Comparison of ENCODE assay signal across 30 cellular contexts in the genomic region with DNA sequence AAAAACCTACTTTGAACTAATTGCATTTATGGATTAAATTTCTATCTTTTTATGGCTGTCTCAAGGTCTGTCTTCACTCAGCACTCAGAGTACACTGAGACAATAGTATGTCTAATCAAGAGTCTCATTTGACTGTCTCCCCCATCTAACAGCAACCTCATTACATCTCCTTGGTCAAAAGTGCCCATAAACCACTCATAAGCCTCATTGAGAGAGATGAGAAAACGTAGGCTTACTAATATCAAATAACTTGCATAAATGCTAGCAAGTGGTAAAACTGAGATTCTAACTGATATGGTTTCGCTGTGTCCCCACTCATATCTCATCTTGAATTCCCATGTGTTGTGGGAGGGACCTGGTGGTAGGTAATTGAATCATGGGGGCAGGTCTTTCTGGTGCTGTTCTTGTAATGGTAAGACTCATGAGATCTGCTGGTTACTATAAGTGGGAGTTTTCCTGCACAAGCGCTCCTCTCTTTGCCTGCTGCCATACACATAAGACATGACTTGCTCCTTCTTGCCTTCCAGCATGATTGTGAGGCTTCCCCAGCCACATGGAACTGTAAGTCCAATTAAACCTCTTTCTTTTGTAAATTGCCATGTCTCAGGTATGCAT.
"Had no signal": no experiment of that assay in that cellular context is flagged by ENCODE, and none has a peak within 500 bp of the region (broad histone marks: within the 10 kb centered on the region; RNA-seq: fewer than 3 reads in every experiment).

No MANE protein-coding gene starts in this region.

- H3K27me3 ChIP-seq: ascending aorta, cardiac muscle cell, MG63 had no signal

- H3K27ac ChIP-seq: ascending aorta, cardiac muscle cell, SK-N-MC had no signal

- H3K4me3 Mint-ChIP-seq: activated CD8-positive, alpha-beta T cell treated with anti-CD3 and anti-CD28 coated beads for 36 hours; activated naive CD4-positive, alpha-beta T cell treated with anti-CD3 and anti-CD28 coated beads, Interleukin-2, amount 10 ng/mL, durations not matched to agents 7 days and 5 days; activated naive CD8-positive, alpha-beta T cell; activated T-helper 1 cell treated with anti-CD3 and anti-CD28 coated beads, Interleukin-12 subunit alpha, Interleukin-12 subunit beta, Interleukin-2, Interleukin-4 antibody, amounts not matched to agents 30 ng/mL and 10 ng/mL and 1 ng/mL, durations not matched to agents 14 hours and 24 hours and 36 hours; central memory CD8-positive, alpha-beta T cell had no signal

- H3K9me3 ChIP-seq: ascending aorta had no signal

- H3K4me1 ChIP-seq: ascending aorta had no signal

- H3K36me3 ChIP-seq: ascending aorta, cardiac muscle cell had no signal

- H3K27ac Mint-ChIP-seq: activated CD8-positive, alpha-beta T cell treated with anti-CD3 and anti-CD28 coated beads for 36 hours; activated naive CD4-positive, alpha-beta T cell treated with anti-CD3 and anti-CD28 coated beads, Interleukin-2, amount 10 ng/mL, durations not matched to agents 7 days and 5 days; activated naive CD8-positive, alpha-beta T cell; activated T-helper 1 cell treated with anti-CD3 and anti-CD28 coated beads, Interleukin-12 subunit alpha, Interleukin-12 subunit beta, Interleukin-2, Interleukin-4 antibody, amounts not matched to agents 30 ng/mL and 10 ng/mL and 1 ng/mL, durations not matched to agents 14 hours and 24 hours and 36 hours; IgD-negative memory B cell had no signal

- DNase-seq: activated CD4-positive, alpha-beta T cell treated with anti-CD3 and anti-CD28 coated beads for 4 hours; activated CD4-positive, alpha-beta T cell treated with anti-CD3 and anti-CD28 coated beads, Interleukin-2, amount 50 U/mL, for 1 hour; activated CD8-positive, alpha-beta T cell treated with anti-CD3 and anti-CD28 coated beads for 36 hours; activated effector memory CD4-positive, alpha-beta T cell treated with Interleukin-2 at 50 U/mL for 16 hours; activated naive CD4-positive, alpha-beta T cell treated with anti-CD3 and anti-CD28 coated beads, Interleukin-2, amount 10 ng/mL, durations not matched to agents 7 days and 5 days; amygdala; Kasumi-1; KG1; MG63; NCI-H1048; NCI-H1105 treated with DMSO at 0.1 percent for 48 hours; NCI-H1436; NCI-H1694; NCI-H1930; NCI-H2081 treated with DMSO at 0.1 percent for 48 hours; NCI-H2171; NCI-H510A; NCI-H526; NCI-H748 treated with DMSO at 0.1 percent for 48 hours; NK-92 treated with Interleukin-12 subunit alpha and Interleukin-12 subunit beta, amount 100 ng/mL, for 24 hours; Right ventricle myocardium superior; T1000 had no signal

- H3K27me3 Mint-ChIP-seq: activated CD8-positive, alpha-beta T cell treated with anti-CD3 and anti-CD28 coated beads for 36 hours; activated naive CD4-positive, alpha-beta T cell treated with anti-CD3 and anti-CD28 coated beads, Interleukin-2, amount 10 ng/mL, durations not matched to agents 7 days and 5 days; activated naive CD8-positive, alpha-beta T cell; central memory CD8-positive, alpha-beta T cell; IgD-negative memory B cell had no signal

- H3K9me3 Mint-ChIP-seq: activated CD8-positive, alpha-beta T cell treated with anti-CD3 and anti-CD28 coated beads for 36 hours; activated naive CD4-positive, alpha-beta T cell treated with anti-CD3 and anti-CD28 coated beads, Interleukin-2, amount 10 ng/mL, durations not matched to agents 7 days and 5 days; activated T-helper 1 cell treated with anti-CD3 and anti-CD28 coated beads, Interleukin-12 subunit alpha, Interleukin-12 subunit beta, Interleukin-2, Interleukin-4 antibody, amounts not matched to agents 30 ng/mL and 10 ng/mL and 1 ng/mL, durations not matched to agents 14 hours and 24 hours and 36 hours; central memory CD8-positive, alpha-beta T cell had no signal

- H3K4me3 ChIP-seq: ascending aorta, cardiac muscle cell, MG63, SK-N-MC had no signal

- H3K4me1 Mint-ChIP-seq: activated naive CD4-positive, alpha-beta T cell treated with anti-CD3 and anti-CD28 coated beads, Interleukin-2, amount 10 ng/mL, durations not matched to agents 7 days and 5 days; central memory CD8-positive, alpha-beta T cell had no signal

- ATAC-seq: activated CD8-positive, alpha-beta T cell treated with anti-CD3 and anti-CD28 coated beads for 36 hours had no signal

- H3K36me3 Mint-ChIP-seq: activated naive CD4-positive, alpha-beta T cell treated with anti-CD3 and anti-CD28 coated beads, Interleukin-2, amount 10 ng/mL, durations not matched to agents 7 days and 5 days; activated naive CD8-positive, alpha-beta T cell had no signal

- FAIRE-seq: TTC549 had no signal
